Comparison of ENCODE assay signal across 29 cellular contexts in genomic region chr16:70474320-70475053, GRCh38.
"Had no signal": no experiment of that assay in that cellular context is flagged by ENCODE, and none has a peak within 500 bp of the region (broad histone marks: within the 10 kb centered on the region; RNA-seq: fewer than 3 reads in every experiment).

No MANE protein-coding gene starts in this region.

- H3K9me3 ChIP-seq: esophagus muscularis mucosa, psoas muscle, sigmoid colon, stomach, thyroid gland, upper lobe of right lung had no signal

- H3K27ac ChIP-seq: esophagus muscularis mucosa, hepatocyte, parathyroid adenoma, psoas muscle, sigmoid colon, stomach, thyroid gland, upper lobe of right lung had no signal

- H3K36me3 Mint-ChIP-seq: activated naive CD8-positive, alpha-beta T cell; naive B cell had no signal

- H3K9ac ChIP-seq: parathyroid adenoma had no signal

- H3K27ac Mint-ChIP-seq: activated B cell treated with CpG ODN at 0.5 μM for 24 hours; activated naive CD8-positive, alpha-beta T cell; activated T-cell treated with anti-CD3 and anti-CD28 coated beads, Interleukin-2, amount 50 U/mL, for 72 hours; dendritic cell treated with granulocyte-macrophage colony-stimulating factor and Interleukin-4, amounts not matched to agents 40 ng/mL and 50 ng/mL, for 4 days; mesothelial cell of epicardium; stimulated activated memory B cell treated with anti-CD40 and anti-IgM and Interleukin-4, amounts not matched to agents 10 μg/mL and 1 μg/mL and 100 μg/mL, for 72 hours; T-helper 2 cell treated with Interferon-gamma antibody and Interleukin-4, amounts not matched to agents 5 μg/mL and 100 μg/mL, for 36 hours had no signal

- ATAC-seq: activated CD8-positive, alpha-beta T cell treated with anti-CD3 and anti-CD28 coated beads for 36 hours; activated T-cell treated with anti-CD3 and anti-CD28 coated beads, Interleukin-2, amount 50 U/mL, for 72 hours; left colon; psoas muscle; stimulated activated memory B cell treated with anti-CD40 and anti-IgM and Interleukin-4, amounts not matched to agents 10 μg/mL and 1 μg/mL and 100 μg/mL, for 72 hours; upper lobe of right lung had no signal

- H3K4me1 ChIP-seq: parathyroid adenoma, thyroid gland had no signal

- H3K27me3 ChIP-seq: esophagus muscularis mucosa, hepatocyte, sigmoid colon, stomach, thyroid gland, upper lobe of right lung had no signal

- H3K4me3 ChIP-seq: esophagus muscularis mucosa, hepatocyte, psoas muscle, sigmoid colon, stomach, thyroid gland, upper lobe of right lung had no signal

- H3K9me3 Mint-ChIP-seq: activated B cell treated with CpG ODN at 0.5 μM for 24 hours; activated CD8-positive, alpha-beta T cell treated with anti-CD3 and anti-CD28 coated beads for 36 hours; activated T-cell treated with anti-CD3 and anti-CD28 coated beads, Interleukin-2, amount 50 U/mL, for 72 hours; central memory CD8-positive, alpha-beta T cell; dendritic cell treated with granulocyte-macrophage colony-stimulating factor and Interleukin-4, amounts not matched to agents 40 ng/mL and 50 ng/mL, for 4 days; mesothelial cell of epicardium; naive B cell; nephron progenitor cell; stimulated activated memory B cell treated with anti-CD40 and anti-IgM and Interleukin-4, amounts not matched to agents 10 μg/mL and 1 μg/mL and 100 μg/mL, for 72 hours; T-helper 2 cell treated with Interferon-gamma antibody and Interleukin-4, amounts not matched to agents 5 μg/mL and 100 μg/mL, for 36 hours had no signal

- H3K79me2 ChIP-seq: hepatocyte, parathyroid adenoma had no signal

- H3K4me1 Mint-ChIP-seq: nephron progenitor cell had no signal

- H3K4me3 Mint-ChIP-seq: activated B cell treated with CpG ODN at 0.5 μM for 24 hours; activated CD8-positive, alpha-beta T cell treated with anti-CD3 and anti-CD28 coated beads for 36 hours; activated naive CD8-positive, alpha-beta T cell; activated T-cell treated with anti-CD3 and anti-CD28 coated beads, Interleukin-2, amount 50 U/mL, for 72 hours; central memory CD8-positive, alpha-beta T cell; dendritic cell treated with granulocyte-macrophage colony-stimulating factor and Interleukin-4, amounts not matched to agents 40 ng/mL and 50 ng/mL, for 4 days; mesothelial cell of epicardium; naive B cell; nephron progenitor cell; stimulated activated memory B cell treated with anti-CD40 and anti-IgM and Interleukin-4, amounts not matched to agents 10 μg/mL and 1 μg/mL and 100 μg/mL, for 72 hours; T-helper 2 cell treated with Interferon-gamma antibody and Interleukin-4, amounts not matched to agents 5 μg/mL and 100 μg/mL, for 36 hours had no signal

- H3K4me2 ChIP-seq: hepatocyte had no signal

- H2AFZ ChIP-seq: hepatocyte, parathyroid adenoma had no signal

- DNase-seq: activated B cell treated with CpG ODN at 0.5 μM for 24 hours; activated CD4-positive, alpha-beta T cell treated with anti-CD3 and anti-CD28 coated beads, Interleukin-2, amount 50 U/mL, for 1 hour; activated CD8-positive, alpha-beta T cell treated with anti-CD3 and anti-CD28 coated beads for 36 hours; activated naive CD4-positive, alpha-beta T cell treated with Interleukin-2 at 50 U/mL for 16 hours; activated T-cell treated with anti-CD3 and anti-CD28 coated beads, Interleukin-2, amount 50 U/mL, for 72 hours; anterior cingulate cortex; foreskin melanocyte; kidney; left colon; mammary epithelial cell; naive B cell; nephron progenitor cell; nucleus accumbens; psoas muscle; sigmoid colon; small intestine; stimulated activated CD4-positive, alpha-beta T cell treated with anti-CD3 and anti-CD28 coated beads, Interleukin-4, amount 100 ng/mL, for 24 hours; stomach; thyroid gland; upper lobe of right lung had no signal
